In the genomic region with DNA sequence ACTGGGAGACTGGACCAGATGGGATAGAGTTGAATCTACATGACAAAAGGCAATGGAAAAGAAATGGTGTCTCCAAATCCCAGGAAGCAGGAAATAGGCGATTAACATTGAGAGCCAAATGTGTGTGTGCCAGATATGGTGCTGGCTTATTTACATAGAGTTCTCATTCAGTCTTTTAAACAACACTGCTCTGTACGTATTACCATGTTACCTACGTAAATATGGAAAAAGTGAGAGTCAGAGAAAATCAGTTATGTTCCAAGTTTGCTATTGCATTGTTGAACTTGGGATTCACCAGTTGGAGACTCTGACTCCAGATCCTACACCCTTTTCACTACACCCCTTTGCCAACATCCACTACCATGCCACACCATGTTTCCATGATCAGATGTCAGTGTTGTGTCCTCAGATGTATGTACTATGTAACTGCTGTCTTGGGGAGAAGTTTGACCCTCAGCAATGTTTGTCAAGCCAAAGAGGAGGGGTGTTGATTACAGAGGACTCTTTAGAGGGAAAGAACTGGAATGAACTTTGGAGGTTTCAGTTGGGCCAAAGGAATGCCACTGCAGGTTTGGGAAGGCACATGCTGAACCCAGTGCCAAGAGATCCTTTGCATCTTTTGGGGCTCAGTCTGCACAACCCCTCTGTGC, we compare ENCODE assay signal across 13 cellular contexts. TPM values are rescaled to one million over a fixed set of nuclear protein-coding genes. Genes with fewer than 3 reads are reported as not detected.
"Had no signal": no experiment of that assay in that cellular context is flagged by ENCODE, and none has a peak within 500 bp of the region (broad histone marks: within the 10 kb centered on the region; RNA-seq: fewer than 3 reads in every experiment).

No MANE protein-coding gene starts in this region.

- H3K4me3 ChIP-seq: esophagus squamous epithelium, gastroesophageal sphincter, pancreas had no signal

- H3K4me3 Mint-ChIP-seq: dendritic cell treated with granulocyte-macrophage colony-stimulating factor and Interleukin-4, amounts not matched to agents 40 ng/mL and 50 ng/mL, for 4 days; naive thymus-derived CD4-positive, alpha-beta T cell had no signal

- FAIRE-seq: pancreas, small intestine had no signal

- ATAC-seq: gastroesophageal sphincter; naive thymus-derived CD4-positive, alpha-beta T cell; pancreas; right cardiac atrium had no signal

- H3K27me3 ChIP-seq: pancreas had no signal

- H3K4me1 Mint-ChIP-seq: naive thymus-derived CD4-positive, alpha-beta T cell had no signal

- DNase-seq: esophagus squamous epithelium; foreskin fibroblast; naive thymus-derived CD4-positive, alpha-beta T cell; nucleus accumbens; pancreas; right cardiac atrium; small intestine; stimulated activated CD4-positive, alpha-beta T cell treated with anti-CD3 and anti-CD28 coated beads, Interleukin-12 subunit alpha, Interleukin-12 subunit beta, amount 100 ng/mL, for 4 hours; stimulated activated naive CD4-positive, alpha-beta T cell treated with Interleukin-2 at 50 U/mL for 16 hours; trophoblast cell had no signal

- H3K27ac Mint-ChIP-seq: dendritic cell treated with granulocyte-macrophage colony-stimulating factor and Interleukin-4, amounts not matched to agents 40 ng/mL and 50 ng/mL, for 4 days; naive thymus-derived CD4-positive, alpha-beta T cell; progenitor cell of endocrine pancreas had no signal

- H3K27me3 Mint-ChIP-seq: progenitor cell of endocrine pancreas had no signal

- H3K27ac ChIP-seq: esophagus squamous epithelium, gastroesophageal sphincter, pancreas had no signal

- H3K36me3 ChIP-seq: esophagus squamous epithelium, gastroesophageal sphincter, pancreas had no signal

- H3K36me3 Mint-ChIP-seq: naive thymus-derived CD4-positive, alpha-beta T cell had no signal

- H3K4me1 ChIP-seq: esophagus squamous epithelium, gastroesophageal sphincter, pancreas had no signal

- H3K9me3 Mint-ChIP-seq: dendritic cell treated with granulocyte-macrophage colony-stimulating factor and Interleukin-4, amounts not matched to agents 40 ng/mL and 50 ng/mL, for 4 days had no signal

RNA-seq across cellular contexts. Expression of a gene that starts 19.6 kb away (rescaled TPM):
- polyA plus RNA-seq: naive thymus-derived CD4-positive, alpha-beta T cell had no signal
